ENCODE assay signal across 8 cellular contexts in the genomic region with DNA sequence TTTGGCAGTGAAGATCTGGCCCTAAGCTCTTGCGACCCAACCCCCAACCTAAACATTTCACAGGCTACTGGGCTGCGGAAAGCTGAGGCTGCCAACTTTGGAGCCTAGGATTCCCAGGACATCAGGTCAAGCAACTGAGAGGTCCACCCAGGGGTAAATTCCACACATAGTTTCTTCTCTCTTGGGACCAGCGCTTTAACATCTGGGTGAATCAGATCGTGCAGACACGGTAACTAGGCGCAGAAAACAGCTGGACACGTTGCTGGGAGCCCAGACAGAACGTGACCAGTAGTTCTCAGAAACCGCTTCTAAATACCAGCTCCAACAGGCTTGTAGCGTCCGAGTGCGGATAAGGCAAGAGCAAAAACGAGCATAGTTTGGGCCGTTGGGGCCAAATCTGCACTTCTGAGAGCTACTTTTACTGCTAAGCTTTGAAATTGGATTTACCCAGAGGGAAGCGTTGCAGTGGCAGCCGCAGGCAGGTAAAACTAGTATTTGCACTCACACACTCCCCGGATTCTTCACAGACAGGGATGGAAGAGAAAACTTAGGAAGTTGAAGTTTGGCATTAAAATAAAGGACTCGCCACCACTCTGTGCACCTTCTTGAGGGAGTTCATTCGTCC. TPM values are rescaled to one million over a fixed set of nuclear protein-coding genes. Genes with fewer than 3 reads are reported as not detected.
DNase-seq lines count a peak whose midpoint lies in the region; ATAC-seq, FAIRE-seq and TF ChIP-seq lines count a peak whose summit lies in the region.

No MANE protein-coding gene starts in this region.

- H3K4me3 ChIP-seq in AG04450 (ENCODE audit: low read depth, low read length) = peak overlapping the region; percentile 82
- peak overlapping the region; percentile 63 to 100 (median 84) for H3K4me3 ChIP-seq in dorsolateral prefrontal cortex

- CTCF ChIA-PET in AG04450 (lab: Charles Lee) = interaction anchor here (0.7 to 2.0 kb wide), 8 partner anchors 9 to 149 kb away, joined by 3 to 21 read pairs (median 3); a partner anchor contains a TSS

- no peaks in the 10 kb centered on the region for H3K9me3 Mint-ChIP-seq in type B pancreatic cell

- H3K27me3 ChIP-seq in AG04450 (ENCODE audit: control insufficient read depth, insufficient read depth, low read length) (no peaks in the 10 kb centered on the region), dorsolateral prefrontal cortex (no peaks in the 10 kb centered on the region)

- intact Hi-C loops in dorsolateral prefrontal cortex (cut with DNase I) = no loop called here

- H3K4me3 Mint-ChIP-seq in type B pancreatic cell = peak overlapping the region; percentile 97

- TF ChIP-seq POLR2A in GM18505 (IDR thresholded peaks at IDR 0.05; ENCODE audit: borderline replicate concordance, extremely low read depth, insufficient read depth, insufficient read length) = no peak

- TF ChIP-seq CTCF in AG04450 (IDR thresholded peaks at IDR 0.05; ENCODE audit: low read depth, low read length) (no peak), dorsolateral prefrontal cortex (IDR thresholded peaks at IDR 0.05 in 54 of 56, conservative IDR thresholded peaks at IDR 0.05 in 2 of 56; ENCODE audit: low read depth in 1 of 56, partially characterized antibody in 56 of 56) (peak in 2 of 56 donors; percentile 10 to 32), type B pancreatic cell (conservative IDR thresholded peaks at IDR 0.05) (no peak)

- DNase-seq in AG04450 (ENCODE audit: low read depth, low spot score) (peak; percentile 67), RCC 7860 (ENCODE audit: low spot score) (peak; percentile 66), dorsolateral prefrontal cortex (peak in 6 of 10 donors; percentile 7 to 45 (median 22)), lung microvascular endothelial cell (ENCODE audit: low read depth in 2 of 2) (peak; percentile 60), type B pancreatic cell (ENCODE audit: extremely low spot score, unreplicated experiment) (no peak), activated gamma-delta T cell (lab: John Stamatoyannopoulos, UW) (no peak)

- H3K9me3 ChIP-seq in AG04450 (ENCODE audit: control insufficient read depth, insufficient read depth, low read length) = no peaks in the 10 kb centered on the region

- peaks cover 5% of the 10 kb centered on the region for H3K36me3 Mint-ChIP-seq in type B pancreatic cell

- no peaks in the 10 kb centered on the region for H3K27me3 Mint-ChIP-seq in type B pancreatic cell

- H3K27ac ChIP-seq in AG04450 (ENCODE audit: low read depth, low read length) = peak overlapping the region; percentile 96
- peak overlapping the region; percentile 18 to 96 (median 87) for H3K27ac ChIP-seq in dorsolateral prefrontal cortex

- H3K4me1 Mint-ChIP-seq in type B pancreatic cell (ENCODE audit: unreplicated experiment) = peaks cover 32% of the 10 kb centered on the region

- ATAC-seq in GM18505 (IDR thresholded peaks at IDR 0.05; ENCODE audit: unreplicated experiment) (peak; percentile 20), HG02943 (IDR thresholded peaks at IDR 0.05; ENCODE audit: low read depth, unreplicated experiment) (peak; percentile 29)

- POLR2A ChIA-PET in AG04450 (lab: Yijun Ruan, JAX) = interaction anchor here (0.6 to 2.5 kb wide), 12 partner anchors 9 to 233 kb away, joined by 3 to 17 read pairs (median 6); a partner anchor contains a TSS

- FAIRE-seq in RCC 7860 (lab: Jason Lieb, UNC) = no peak

- H3K27ac Mint-ChIP-seq in type B pancreatic cell = peak overlapping the region; percentile 94

RNA-seq across cellular contexts. Expression of a gene that starts 11.8 kb away (rescaled TPM):
- polyA plus RNA-seq in AG04450 (2011; rRNA removed) = 136 and 148 TPM in 2 replicates
- 179 and 290 TPM in 2 replicates for polyA minus RNA-seq in AG04450 (2011; rRNA and poly(A)+ RNA removed)
- total RNA-seq in dorsolateral prefrontal cortex = 10 to 100 TPM in 92 of 120 experiments, 1 to 10 TPM in 28; 3.7 to 35.1 (median 13.0) TPM
- 43.8 and 44.2 TPM in 2 replicates for total RNA-seq in lung microvascular endothelial cell
- 12.0 and 17.0 TPM in 2 replicates for total RNA-seq in type B pancreatic cell (ENCODE audit: low replicate concordance)

RNA-seq across cellular contexts. Expression of a gene that starts 11.8 kb away (rescaled TPM):
- 49.4 TPM in 2 replicates for polyA plus RNA-seq in AG04450 (2011; rRNA removed)
- 62.8 and 85.1 TPM in 2 replicates for polyA minus RNA-seq in AG04450 (2011; rRNA and poly(A)+ RNA removed)
- 10 to 100 TPM; 11.6 to 28.0 (median 17.4) TPM for total RNA-seq in dorsolateral prefrontal cortex
- 23.3 and 26.0 TPM in 2 replicates for total RNA-seq in lung microvascular endothelial cell
- 18.0 and 19.0 TPM in 2 replicates for total RNA-seq in type B pancreatic cell (ENCODE audit: low replicate concordance)

Comparison
In these comparisons a context has a peak if more than half of its experiments do, and no peak if none do; other contexts are left out.
1. DNase-seq: peak in AG04450 (single experiment), RCC 7860 (single experiment), dorsolateral prefrontal cortex (6 of 10) and lung microvascular endothelial cell (2 of 2); none in type B pancreatic cell (single experiment) and activated gamma-delta T cell (single experiment).